Comparison of ENCODE assay signal across 31 cellular contexts in genomic region chr10:3113343-3113720, GRCh38.
"Had no signal": no experiment of that assay in that cellular context is flagged by ENCODE, and none has a peak within 500 bp of the region (broad histone marks: within the 10 kb centered on the region; RNA-seq: fewer than 3 reads in every experiment).

No MANE protein-coding gene starts in this region.

- ATAC-seq: activated T-cell treated with anti-CD3 and anti-CD28 coated beads, Interleukin-2, amount 50 U/mL, for 72 hours; Panc1; Right ventricle myocardium inferior; SK-N-SH treated with all-trans-retinoic acid at 6 μM for 48 hours; T-cell had no signal

- H3K27ac Mint-ChIP-seq: activated CD4-positive, alpha-beta T cell treated with anti-CD3 and anti-CD28 coated beads, Interleukin-2, amount 10 ng/mL, durations not matched to agents 24 days and 14 days; activated naive CD4-positive, alpha-beta T cell treated with anti-CD3 and anti-CD28 coated beads, Interleukin-2, amount 50 U/mL, for 24 hours; activated T-cell treated with anti-CD3 and anti-CD28 coated beads, Interleukin-2, amount 50 U/mL, for 72 hours; activated T-helper 2 cell treated with anti-CD3 and anti-CD28 coated beads, Interferon-gamma antibody, Interleukin-2, Interleukin-4, amounts not matched to agents 10 μg/mL and 5 μg/mL and 100 μg/mL, durations not matched to agents 14 hours and 24 hours and 36 hours; IgD-negative memory B cell; T-cell had no signal

- H3K27me3 ChIP-seq: MG63 had no signal

- H3K27me3 Mint-ChIP-seq: activated CD4-positive, alpha-beta T cell treated with anti-CD3 and anti-CD28 coated beads, Interleukin-2, amount 10 ng/mL, durations not matched to agents 24 days and 14 days; activated naive CD4-positive, alpha-beta T cell treated with anti-CD3 and anti-CD28 coated beads, Interleukin-2, amount 50 U/mL, for 24 hours; IgD-negative memory B cell; T-cell had no signal

- H3K9me3 Mint-ChIP-seq: activated CD4-positive, alpha-beta T cell treated with anti-CD3 and anti-CD28 coated beads, Interleukin-2, amount 10 ng/mL, durations not matched to agents 24 days and 14 days; activated naive CD4-positive, alpha-beta T cell treated with anti-CD3 and anti-CD28 coated beads, Interleukin-2, amount 50 U/mL, for 24 hours; activated T-cell treated with anti-CD3 and anti-CD28 coated beads, Interleukin-2, amount 50 U/mL, for 72 hours; activated T-helper 2 cell treated with anti-CD3 and anti-CD28 coated beads, Interferon-gamma antibody, Interleukin-2, Interleukin-4, amounts not matched to agents 10 μg/mL and 5 μg/mL and 100 μg/mL, durations not matched to agents 14 hours and 24 hours and 36 hours; IgD-negative memory B cell; T-cell had no signal

- H3K4me3 ChIP-seq: MG63 had no signal

- DNase-seq: activated CD4-positive, alpha-beta T cell treated with anti-CD3 and anti-CD28 coated beads, Interleukin-2, amount 10 ng/mL, durations not matched to agents 24 days and 14 days; activated CD4-positive, alpha-beta T cell treated with anti-CD3 and anti-CD28 coated beads, Interleukin-2, amount 50 U/mL, for 4 hours; activated CD8-positive, alpha-beta memory T cell treated with anti-CD3 and anti-CD28 coated beads, Interleukin-2, amount 50 U/mL, for 4 hours; activated gamma-delta T cell; activated naive CD4-positive, alpha-beta T cell treated with Interleukin-2 at 50 U/mL for 16 hours; activated T-cell treated with anti-CD3 and anti-CD28 coated beads, Interleukin-2, amount 50 U/mL, for 72 hours; anterior cingulate cortex; central memory CD4-positive, alpha-beta T cell; Kasumi-1; KG1; MG63; MV-4-11; NCI-H1092; NCI-H1436 treated with DMSO at 0.1 percent for 48 hours; NCI-H1694 treated with DMSO at 0.1 percent for 48 hours; NCI-H2029; NCI-H345; NCI-H524 treated with DMSO at 0.1 percent for 48 hours; SIG-M5; T-cell; T-helper 2 cell; T-helper 9 cell; WERI-Rb-1 had no signal

- H3K27ac ChIP-seq: WERI-Rb-1 had no signal

- FAIRE-seq: bronchial epithelial cell had no signal

- H3K4me1 Mint-ChIP-seq: activated CD4-positive, alpha-beta T cell treated with anti-CD3 and anti-CD28 coated beads, Interleukin-2, amount 10 ng/mL, durations not matched to agents 24 days and 14 days; activated naive CD4-positive, alpha-beta T cell treated with anti-CD3 and anti-CD28 coated beads, Interleukin-2, amount 50 U/mL, for 24 hours; T-cell had no signal

- H3K4me3 Mint-ChIP-seq: activated CD4-positive, alpha-beta T cell treated with anti-CD3 and anti-CD28 coated beads, Interleukin-2, amount 10 ng/mL, durations not matched to agents 24 days and 14 days; activated naive CD4-positive, alpha-beta T cell treated with anti-CD3 and anti-CD28 coated beads, Interleukin-2, amount 50 U/mL, for 24 hours; activated T-cell treated with anti-CD3 and anti-CD28 coated beads, Interleukin-2, amount 50 U/mL, for 72 hours; brain; IgD-negative memory B cell; T-cell had no signal

- H3K9me3 ChIP-seq: MG63 had no signal

- H3K36me3 ChIP-seq: WERI-Rb-1 had no signal
